ENCODE assay signal across 8 cellular contexts in the genomic region with DNA sequence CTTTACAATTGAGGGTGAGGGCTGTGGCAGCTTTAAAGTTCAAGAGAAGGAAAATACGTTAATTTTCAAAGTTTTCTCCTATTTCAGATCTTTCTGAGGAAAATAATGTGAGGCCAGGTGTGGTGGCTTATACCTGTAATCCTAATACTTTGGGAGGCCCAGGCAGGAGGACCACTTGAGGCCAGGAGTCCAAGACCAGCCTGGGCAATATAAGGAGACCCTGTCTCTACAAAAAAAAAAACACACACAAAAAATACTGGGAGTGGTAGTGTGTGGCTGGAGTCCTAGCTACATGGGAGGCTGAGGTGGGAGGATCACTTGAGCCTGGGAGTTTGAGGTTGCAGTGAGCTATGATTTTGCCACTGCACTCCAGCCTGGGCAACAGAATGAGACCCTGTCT. TPM values are rescaled to one million over a fixed set of nuclear protein-coding genes. Genes with fewer than 3 reads are reported as not detected.
DNase-seq lines count a peak whose midpoint lies in the region; ATAC-seq, FAIRE-seq and TF ChIP-seq lines count a peak whose summit lies in the region.
"Not testable (repeated sequence)": the region's sequence is repeated elsewhere in the genome, so short reads cannot be mapped to it uniquely, and the experiment has no call there.
"Had no signal": no experiment of that assay in that cellular context is flagged by ENCODE, and none has a peak within 500 bp of the region (broad histone marks: within the 10 kb centered on the region; RNA-seq: fewer than 3 reads in every experiment).

No MANE protein-coding gene starts in this region.

- H2AFZ ChIP-seq in HepG2 (ENCODE audit: low read length); trophoblast cell (ENCODE audit: insufficient read depth, low read length, poor library complexity): not testable (repeated sequence)

- TF ChIP-seq POLR2A in Peyer's patch (IDR thresholded peaks at IDR 0.05); HepG2 (IDR thresholded peaks at IDR 0.05; ENCODE audit: insufficient read depth in 1 of 2, low read depth in 2 of 2, low read length in 2 of 2): not testable (repeated sequence)

- peak overlapping the region; percentile 24 for H2BK120ac ChIP-seq in trophoblast cell (ENCODE audit: insufficient read depth, low read length, poor library complexity)

- peak overlapping the region; percentile 83 for H3K4me2 ChIP-seq in HepG2 (ENCODE audit: low read depth, low read length)
- H3K4me2 ChIP-seq in trophoblast cell (ENCODE audit: low read length): not testable (repeated sequence)

- CTCF ChIA-PET in Caco-2 (lab: Charles Lee): interaction anchor here (0.7 kb wide), 1 partner anchor 437 kb away, joined by 3 read pairs; no protein-coding TSS in a partner anchor
- CTCF ChIA-PET in HepG2 (lab: Yijun Ruan, JAX; ENCODE audit: low intra/inter-chr PET ratio, low total read pairs): not testable (repeated sequence)

- not testable (repeated sequence) for H3K9me3 Mint-ChIP-seq in Caco-2 (ENCODE audit: unreplicated experiment)

- peaks cover 34% of the 10 kb centered on the region for H3K4me1 ChIP-seq in Caco-2
- not testable (repeated sequence) for H3K4me1 ChIP-seq in Peyer's patch; colonic mucosa; trophoblast cell (ENCODE audit: control insufficient read depth in 1 of 2, insufficient read depth in 2 of 2, low read length in 2 of 2)
- H3K4me1 ChIP-seq in HepG2 (ENCODE audit: insufficient read depth, low read length): peaks cover 54% of the 10 kb centered on the region
- H3K4me1 ChIP-seq in mucosa of rectum (ENCODE audit: control insufficient read depth in 2 of 2, insufficient read depth in 2 of 2, low read length in 2 of 2): peaks cover 14 to 15% of the 10 kb centered on the region in 2 donors

- H3K27me3 ChIP-seq in Caco-2 (replicated peaks; ENCODE audit: control insufficient read depth, insufficient read depth, low read length); Peyer's patch; colonic mucosa; HepG2 (ENCODE audit: control insufficient read depth in 1 of 2, insufficient read depth in 2 of 2, low read length in 2 of 2); mucosa of rectum (ENCODE audit: control insufficient read depth in 2 of 2, insufficient read depth in 2 of 2, low read length in 2 of 2); trophoblast cell (ENCODE audit: insufficient read depth, low read length): not testable (repeated sequence)

- not testable (repeated sequence) for H3K4ac ChIP-seq in trophoblast cell (ENCODE audit: low read depth, low read length)

- in situ Hi-C loops in HepG2 (cut with HindIII; ENCODE audit: extremely low pct_ligation_motif_present, low pct_unique_long_range_greater_than_20kb): not testable (repeated sequence)

- not testable (repeated sequence) for H3K36me3 ChIP-seq in Caco-2 (ENCODE audit: control insufficient read depth, insufficient read depth, low read length); Peyer's patch; colonic mucosa; HepG2 (replicated peaks in 1 of 2; ENCODE audit: control insufficient read depth in 1 of 2, insufficient read depth in 2 of 2, low read length in 2 of 2); mucosa of rectum (ENCODE audit: control insufficient read depth in 2 of 2, insufficient read depth in 2 of 2, low read length in 2 of 2); trophoblast cell (ENCODE audit: control insufficient read depth in 1 of 2, insufficient read depth in 2 of 2, low read length in 2 of 2)

- H4K12ac ChIP-seq in trophoblast cell (ENCODE audit: low read depth, low read length): not testable (repeated sequence)

- not testable (repeated sequence) for H3K79me1 ChIP-seq in trophoblast cell (ENCODE audit: low read length)

- intact Hi-C loops in Caco-2 (cut with micrococcal nuclease; ENCODE audit: unreplicated experiment) (loop anchor here (1.0 kb wide), 3 partner anchors 12 to 102 kb away; no protein-coding TSS in a partner anchor), HepG2 (cut with micrococcal nuclease; ENCODE audit: unreplicated experiment) (loop anchor here (2.0 kb wide), 1 partner anchor 21 kb away; no protein-coding TSS in a partner anchor)
- intact Hi-C loops in colonic mucosa (cut with DNase I): not testable (repeated sequence)

- DNase-seq in Caco-2; Peyer's patch; colonic mucosa; HepG2 (ENCODE audit: low spot score); trophoblast cell: not testable (repeated sequence)

- H2BK12ac ChIP-seq in trophoblast cell (ENCODE audit: low read length): not testable (repeated sequence)

- whole genome bisulfite sequencing in HepG2 (ENCODE audit: low lambda C conversion rate): 48% methylated on average over 1 of the region's 1 CpG
- WGBS in trophoblast cell (ENCODE audit: extremely low coverage, insufficient coverage, insufficient read length): no CpG with 5 or more reads among the region's 1 CpG

- H3K23ac ChIP-seq in trophoblast cell (ENCODE audit: low read length): not testable (repeated sequence)

- not testable (repeated sequence) for H3K27me3 Mint-ChIP-seq in Caco-2 (ENCODE audit: insufficient read depth, unreplicated experiment)

- BruUV-seq in Caco-2 (replicated peaks; lab: Mats Ljungman, UMichigan); HepG2 (replicated peaks; lab: Mats Ljungman, UMichigan): not testable (repeated sequence)

- not testable (repeated sequence) for H3K4me3 ChIP-seq in Caco-2 (ENCODE audit: low read depth, low read length); Peyer's patch; colonic mucosa; HepG2 (replicated peaks in 1 of 3; ENCODE audit: insufficient read depth in 1 of 3, low read depth in 2 of 3, low read length in 3 of 3); trophoblast cell (ENCODE audit: low read depth, low read length)
- H3K4me3 ChIP-seq in mucosa of rectum (ENCODE audit: low read length in 2 of 2): peak overlapping the region in 1 of 2 donors; percentile 46

- TF ChIP-seq RAD21 in HepG2 (CRISPR knock-in tag; IDR thresholded peaks at IDR 0.05): not testable (repeated sequence)

- H4K91ac ChIP-seq in trophoblast cell (ENCODE audit: low read depth, low read length): not testable (repeated sequence)

- not testable (repeated sequence) for H2AK5ac ChIP-seq in trophoblast cell (ENCODE audit: low read length)

- not testable (repeated sequence) for H3K14ac ChIP-seq in trophoblast cell (ENCODE audit: low read length)

- H3K79me2 ChIP-seq in HepG2 (ENCODE audit: insufficient read depth, low read length); trophoblast cell (ENCODE audit: control insufficient read depth, insufficient read depth, low read length, poor library complexity): not testable (repeated sequence)

- H3K9ac ChIP-seq in colonic mucosa (ENCODE audit: low read depth in 2 of 2, low read length in 2 of 2); mucosa of rectum (ENCODE audit: low read depth in 1 of 2, low read length in 2 of 2); trophoblast cell (ENCODE audit: low read length): not testable (repeated sequence)
- H3K9ac ChIP-seq in HepG2 (ENCODE audit: insufficient read depth, low read depth, low read length): peak overlapping the region; percentile 52

- H3K18ac ChIP-seq in trophoblast cell (ENCODE audit: low read length): not testable (repeated sequence)

- not testable (repeated sequence) for H2BK5ac ChIP-seq in trophoblast cell (ENCODE audit: low read depth, low read length, poor library complexity)

- not testable (repeated sequence) for H3K4me3 Mint-ChIP-seq in Caco-2 (ENCODE audit: unreplicated experiment)

- not testable (repeated sequence) for TF ChIP-seq CTCF in Caco-2 (IDR thresholded peaks at IDR 0.05; ENCODE audit: insufficient read depth in 1 of 2, low read depth in 1 of 2, low read length in 1 of 2, severe bottlenecking in 1 of 2, unreplicated experiment in 1 of 2); Peyer's patch (IDR thresholded peaks at IDR 0.05); colonic mucosa (IDR thresholded peaks at IDR 0.05); HepG2 (CRISPR knock-in tag; IDR thresholded peaks at IDR 0.05)

- H4K20me1 ChIP-seq in HepG2 (ENCODE audit: insufficient read depth, low read length): not testable (repeated sequence)

- not testable (repeated sequence) for H3K36me3 Mint-ChIP-seq in Caco-2 (ENCODE audit: insufficient read depth, unreplicated experiment)

- H3K9me3 ChIP-seq in Caco-2; Peyer's patch; colonic mucosa; HepG2 (ENCODE audit: low read length); mucosa of rectum (ENCODE audit: control insufficient read depth in 2 of 2, low read length in 2 of 2); trophoblast cell (ENCODE audit: insufficient read depth, low read depth, low read length): not testable (repeated sequence)

- not testable (repeated sequence) for FAIRE-seq in HepG2 (lab: Jason Lieb, UNC)

- H4K8ac ChIP-seq in trophoblast cell (ENCODE audit: low read depth, low read length): not testable (repeated sequence)

- H3K4me1 Mint-ChIP-seq in Caco-2 (ENCODE audit: low read depth, unreplicated experiment): peaks cover 14% of the 10 kb centered on the region

- H3K27ac ChIP-seq in Peyer's patch: peak overlapping the region in 3 of 4 donors; percentile 23 to 91 (median 75)
- peak overlapping the region; percentile 65 for H3K27ac ChIP-seq in colonic mucosa
- peak overlapping the region; percentile 95 for H3K27ac ChIP-seq in HepG2 (ENCODE audit: extremely low read length, insufficient read depth, low read length)
- H3K27ac ChIP-seq in mucosa of rectum (ENCODE audit: low read depth in 2 of 2, low read length in 2 of 2): peak overlapping the region; percentile 38 to 71
- peak overlapping the region; percentile 69 for H3K27ac ChIP-seq in trophoblast cell (ENCODE audit: low read depth, low read length)

- not testable (repeated sequence) for ATAC-seq in HepG2

- POLR2A ChIA-PET in Caco-2 (lab: Charles Lee) (interaction anchor here (0.7 kb wide), 1 partner anchor 322 kb away, joined by 10 read pairs; no protein-coding TSS in a partner anchor), HepG2 (lab: Yijun Ruan, JAX) (interaction anchor here (0.7 to 3.3 kb wide), 6 partner anchors 12 to 367 kb away, joined by 3 to 23 read pairs (median 8); partner anchors contain the start of genes CACNA1D and DCP1A)

- not testable (repeated sequence) for TF ChIP-seq EP300 in HepG2 (IDR thresholded peaks at IDR 0.05; ENCODE audit: low read depth in 2 of 2, low read length in 2 of 2); HepG2 (CRISPR knock-in tag; IDR thresholded peaks at IDR 0.05; ENCODE audit: borderline replicate concordance)

- peak overlapping the region; percentile 87 for H3K27ac Mint-ChIP-seq in Caco-2 (ENCODE audit: unreplicated experiment)

RNA-seq across cellular contexts. Expression of gene CACNA1D, which starts 16.7 kb away (rescaled TPM):
- total RNA-seq in Caco-2 (2022): 13.3 and 15.6 TPM in 2 replicates
- total RNA-seq in Peyer's patch: 100 to 1,000 TPM in 3 of 4 donors, 10 to 100 TPM in 1; 74.6 to 194 (median 105) TPM
- 10 to 100 TPM in 1 of 2 donors, 1 to 10 TPM in 1; 9.6 to 17.1 TPM for total RNA-seq in colonic mucosa
- 0.38 and 0.45 TPM in 2 replicates for total RNA-seq in HepG2 (2016; rRNA removed; fragmentation: Illumina TruSeq; extraction: Trizol)
- 0.10 and 0.71 TPM in 2 replicates for total RNA-seq in HepG2 (2016; cell fraction: cytosol; rRNA removed; fragmentation: Illumina TruSeq; extraction: Trizol; ENCODE audit: low read depth)
- total RNA-seq in HepG2 (2016; cell fraction: insoluble cytoplasmic fraction; rRNA removed; fragmentation: Illumina TruSeq; extraction: Trizol): 0.55 and 0.76 TPM in 2 replicates
- 0.38 and 0.59 TPM in 2 replicates for total RNA-seq in HepG2 (2016; cell fraction: membrane; rRNA removed; fragmentation: Illumina TruSeq; extraction: Trizol)
- 2.0 and 4.0 TPM in 2 replicates for total RNA-seq in HepG2 (2016; cell fraction: nucleus; rRNA removed; fragmentation: Illumina TruSeq; extraction: Trizol)
- polyA plus RNA-seq in HepG2 (2011; rRNA removed): 0.26 and 0.33 TPM in 2 replicates
- 0.06 and 0.13 TPM in 2 replicates for polyA plus RNA-seq in HepG2 (2011; cell fraction: cytosol; rRNA removed)
- 0.51 and 1.1 TPM in 2 replicates for polyA plus RNA-seq in HepG2 (2011; cell fraction: nucleus; rRNA removed)
- polyA plus RNA-seq in HepG2 (2012): 1.1 and 3.4 TPM in 2 replicates
- 0.10 and 0.14 TPM in 2 replicates for polyA plus RNA-seq in HepG2 (2016; cell fraction: cytosol; fragmentation: Illumina TruSeq; extraction: Trizol; ENCODE audit: low read depth)
- 0.24 and 0.58 TPM in 2 replicates for polyA plus RNA-seq in HepG2 (2016; cell fraction: insoluble cytoplasmic fraction; fragmentation: Illumina TruSeq; extraction: Trizol; ENCODE audit: low read depth)
- polyA plus RNA-seq in HepG2 (2016; cell fraction: membrane; fragmentation: Illumina TruSeq; extraction: Trizol; ENCODE audit: low read depth): 0.15 TPM in 1 of 2 replicates, not detected in the other
- 2.1 and 2.2 TPM in 2 replicates for polyA plus RNA-seq in HepG2 (2016; cell fraction: nucleus; fragmentation: Illumina TruSeq; extraction: Trizol; ENCODE audit: insufficient read depth, low read depth)
- polyA minus RNA-seq in HepG2 (2011; rRNA and poly(A)+ RNA removed; ENCODE audit: low replicate concordance): 0.42 and 9.7 TPM in 2 replicates
- 0.79 TPM in 1 of 2 replicates, not detected in the other for polyA minus RNA-seq in HepG2 (2011; cell fraction: cytosol; rRNA and poly(A)+ RNA removed)
- 1.2 and 2.7 TPM in 2 replicates for polyA minus RNA-seq in HepG2 (2011; cell fraction: nucleus; rRNA and poly(A)+ RNA removed)
- 0.61 and 0.73 TPM in 2 replicates for polyA plus RNA-seq in trophoblast cell (2013)
- total RNA-seq: CD4-positive, alpha-beta T cell; CD8-positive, alpha-beta T cell had no signal
